Comparison of ENCODE assay signal across 22 cellular contexts in genomic region chr4:3854661-3855060, GRCh38.
"Had no signal": no experiment of that assay in that cellular context is flagged by ENCODE, and none has a peak within 500 bp of the region (broad histone marks: within the 10 kb centered on the region; RNA-seq: fewer than 3 reads in every experiment).

No MANE protein-coding gene starts in this region.

- H3K27me3 ChIP-seq: foreskin keratinocyte had no signal

- H3K4me1 ChIP-seq: esophagus muscularis mucosa, foreskin keratinocyte, gastroesophageal sphincter, heart left ventricle, left lung, lower lobe of right lung had no signal

- H2AFZ ChIP-seq: hepatocyte had no signal

- H3K4me2 ChIP-seq: hepatocyte had no signal

- FAIRE-seq: colon, endothelial cell of umbilical vein, frontal cortex had no signal

- DNase-seq: dermis blood vessel endothelial cell; dorsolateral prefrontal cortex; effector CD4-positive, alpha-beta T cell; effector memory CD4-positive, alpha-beta T cell; foreskin keratinocyte; hypothalamus; immature natural killer cell; islet precursor cell; left cardiac atrium; left ventricle myocardium superior; lower lobe of right lung; mucosa of descending colon; naive B cell had no signal

- H3K79me2 ChIP-seq: hepatocyte had no signal

- H3K36me3 ChIP-seq: esophagus muscularis mucosa, gastroesophageal sphincter, heart left ventricle, left lung, lower lobe of right lung had no signal

- H3K27ac ChIP-seq: coronary artery, dorsolateral prefrontal cortex, esophagus muscularis mucosa, foreskin keratinocyte, gastroesophageal sphincter, heart left ventricle, hepatocyte, left lung, lower lobe of right lung had no signal

- H3K4me3 ChIP-seq: coronary artery, dorsolateral prefrontal cortex, esophagus muscularis mucosa, gastroesophageal sphincter, heart left ventricle, hepatocyte, left lung, lower lobe of right lung, mucosa of descending colon had no signal

- H3K9me3 ChIP-seq: lower lobe of right lung, mucosa of descending colon had no signal

- ATAC-seq: foreskin keratinocyte, gastroesophageal sphincter, heart left ventricle, left cardiac atrium, left lung, left ventricle myocardium superior, lower lobe of right lung, mucosa of descending colon had no signal
